Comparison of ENCODE assay signal across 17 cellular contexts in the genomic region with DNA sequence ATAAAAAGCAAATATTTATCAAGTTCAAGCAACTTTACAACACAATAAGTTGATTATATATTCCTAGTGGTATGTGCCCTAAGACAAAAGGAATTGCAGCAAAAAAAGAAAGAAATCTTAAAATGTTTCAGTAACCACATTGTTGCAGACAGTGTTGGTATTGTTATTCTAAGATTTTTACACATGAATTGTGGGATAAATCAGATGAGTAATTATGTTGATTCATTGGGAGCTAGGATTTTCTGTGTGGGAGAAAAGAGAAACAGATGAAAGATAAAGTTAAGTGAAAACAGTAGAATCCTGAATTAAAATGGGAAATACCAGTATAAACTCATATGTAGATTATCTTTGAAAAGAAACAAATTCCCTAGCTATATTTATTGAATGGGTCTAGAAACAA.
A peak's percentile ranks its signal among the peaks of the same experiment; 100 is the strongest.
DNase-seq lines count a peak whose midpoint lies in the region; ATAC-seq and TF ChIP-seq lines count a peak whose summit lies in the region.
"Had no signal": no experiment of that assay in that cellular context is flagged by ENCODE, and none has a peak within 500 bp of the region (broad histone marks: within the 10 kb centered on the region; RNA-seq: fewer than 3 reads in every experiment).

No MANE protein-coding gene starts in this region.

- dilution Hi-C loops in IMR-90 (cut with HindIII; ENCODE audit: low sequenced_read_pairs, unreplicated experiment): no loop called here

- no peaks in the 10 kb centered on the region for H3K9me3 ChIP-seq in IMR-90 (ENCODE audit: control insufficient read depth, insufficient read depth, low read length)
- H3K9me3 ChIP-seq: pancreas, testis had no signal

- H4K91ac ChIP-seq in IMR-90 (ENCODE audit: insufficient read depth, low read depth, low read length): no peak overlapping the region

- no peak overlapping the region for H2AK9ac ChIP-seq in IMR-90 (replicated peaks; ENCODE audit: low read depth, low read length, poor library complexity)

- H3K27me3 ChIP-seq in IMR-90 (ENCODE audit: control insufficient read depth, insufficient read depth, low read length): no peaks in the 10 kb centered on the region
- H3K27me3 ChIP-seq: pancreas, testis had no signal

- CTCF ChIA-PET in IMR-90 (lab: Yijun Ruan, JAX): no interaction called here

- DNase-seq in AG10803 (ENCODE audit: low read depth) (peak; percentile 78), IMR-90 (peak; percentile 66), dedifferentiated amniotic fluid mesenchymal stem cell (ENCODE audit: extremely low spot score) (peak; percentile 77), kidney tubule cell (ENCODE audit: low spot score) (peak; percentile 58), NCI-H187 (lab: John Stamatoyannopoulos, UW) (no peak)
- no peak for DNase-seq in effector CD8-positive, alpha-beta T cell (lab: John Stamatoyannopoulos, UW)
- DNase-seq in naive thymus-derived CD8-positive, alpha-beta T cell: no peak
- DNase-seq in activated CD4-positive, alpha-beta T cell treated with anti-CD3 and anti-CD28 coated beads for 48 hours: no peak
- DNase-seq: activated CD4-positive, alpha-beta T cell treated with anti-CD3 and anti-CD28 coated beads for 1 hour; activated naive CD8-positive, alpha-beta T cell treated with anti-CD3 and anti-CD28 coated beads for 36 hours; DMS153; NCI-H524 treated with DMSO at 0.1 percent for 48 hours; pancreas; testis had no signal

- H3K18ac ChIP-seq in IMR-90 (ENCODE audit: low read depth, low read length): no peak overlapping the region

- H3K4me3 Mint-ChIP-seq in naive thymus-derived CD8-positive, alpha-beta T cell: no peak overlapping the region
- H3K4me3 Mint-ChIP-seq: activated naive CD8-positive, alpha-beta T cell treated with anti-CD3 and anti-CD28 coated beads for 36 hours; B cell had no signal

- H4K5ac ChIP-seq in IMR-90 (ENCODE audit: low read depth, low read length): no peak overlapping the region

- TF ChIP-seq CTCF in AG10803 (conservative IDR thresholded peaks at IDR 0.05; ENCODE audit: low read length) (no peak), IMR-90 (conservative IDR thresholded peaks at IDR 0.05; ENCODE audit: low read depth, low read length) (no peak)

- TF ChIP-seq RAD21 in IMR-90 (IDR thresholded peaks at IDR 0.05; ENCODE audit: low read length): no peak

- BruUV-seq in IMR-90 (replicated peaks; lab: Mats Ljungman, UMichigan): no TSS peak

- H3K9ac ChIP-seq in IMR-90 (ENCODE audit: low read depth, low read length): no peak overlapping the region

- H4K8ac ChIP-seq in IMR-90 (ENCODE audit: low read depth in 2 of 2, low read length in 2 of 2): no peak overlapping the region

- no peak overlapping the region for H3K56ac ChIP-seq in IMR-90 (ENCODE audit: extremely low read depth, insufficient read depth, low read length)

- no peak overlapping the region for H2AFZ ChIP-seq in IMR-90 (replicated peaks; ENCODE audit: low read length, poor library complexity)

- H3K9me1 ChIP-seq in IMR-90 (ENCODE audit: insufficient read depth, low read length): no peaks in the 10 kb centered on the region

- no peaks in the 10 kb centered on the region for H3K36me3 Mint-ChIP-seq in naive thymus-derived CD8-positive, alpha-beta T cell
- H3K36me3 Mint-ChIP-seq: activated naive CD8-positive, alpha-beta T cell treated with anti-CD3 and anti-CD28 coated beads for 36 hours had no signal

- no peak overlapping the region for H3K27ac Mint-ChIP-seq in naive thymus-derived CD8-positive, alpha-beta T cell
- H3K27ac Mint-ChIP-seq: activated naive CD8-positive, alpha-beta T cell treated with anti-CD3 and anti-CD28 coated beads for 36 hours; B cell had no signal

- no peaks in the 10 kb centered on the region for H3K36me3 ChIP-seq in IMR-90 (ENCODE audit: control insufficient read depth, insufficient read depth, low read length)
- H3K36me3 ChIP-seq: pancreas had no signal

- no peak for TF ChIP-seq POLR2A in IMR-90 (IDR thresholded peaks at IDR 0.05; ENCODE audit: low read depth, low read length)

- no peak overlapping the region for H2BK20ac ChIP-seq in IMR-90 (ENCODE audit: low read depth, low read length)

- H3K79me1 ChIP-seq in IMR-90 (ENCODE audit: low read depth in 1 of 2, low read length in 2 of 2): no peaks in the 10 kb centered on the region

- no peak overlapping the region for H3K4me2 ChIP-seq in IMR-90 (ENCODE audit: low read depth, low read length)

- POLR2A ChIA-PET in IMR-90 (lab: Charles Lee; ENCODE audit: unreplicated experiment): no interaction called here
- POLR2A ChIA-PET in naive thymus-derived CD8-positive, alpha-beta T cell (lab: Charles Lee): no interaction called here

- no peak overlapping the region for H2BK5ac ChIP-seq in IMR-90 (ENCODE audit: low read depth, low read length, poor library complexity, severe bottlenecking)

- no peaks in the 10 kb centered on the region for H3K4me1 ChIP-seq in IMR-90 (ENCODE audit: control insufficient read depth, insufficient read depth, low read length)
- H3K4me1 ChIP-seq: pancreas, testis had no signal

- intact Hi-C loops in IMR-90 (cut with micrococcal nuclease): no loop called here

- H3K9me3 Mint-ChIP-seq in naive thymus-derived CD8-positive, alpha-beta T cell: no peaks in the 10 kb centered on the region
- H3K9me3 Mint-ChIP-seq: activated naive CD8-positive, alpha-beta T cell treated with anti-CD3 and anti-CD28 coated beads for 36 hours had no signal

- no peak overlapping the region for H3K4ac ChIP-seq in IMR-90 (ENCODE audit: low read depth, low read length)

- H4K20me1 ChIP-seq in IMR-90 (ENCODE audit: insufficient read depth, low read length): no peaks in the 10 kb centered on the region

- no peak for ATAC-seq in IMR-90 (ENCODE audit: low read depth)
- no peak for ATAC-seq in naive thymus-derived CD8-positive, alpha-beta T cell
- ATAC-seq: esophagus mucosa, pancreas had no signal

- H2AK5ac ChIP-seq in IMR-90 (ENCODE audit: low read depth, low read length): no peak overlapping the region

- in situ Hi-C loops in IMR-90 (cut with MboI; ENCODE audit: low sequenced_read_pairs): no loop called here

- H3K4me3 ChIP-seq in AG10803 (ENCODE audit: low read length) (no peak overlapping the region), IMR-90 (ENCODE audit: insufficient read depth, low read depth, low read length) (no peak overlapping the region)
- H3K4me3 ChIP-seq: coronary artery, pancreas, testis had no signal

- H3K27me3 Mint-ChIP-seq in naive thymus-derived CD8-positive, alpha-beta T cell: peaks cover 0 to 6% (median 0%) of the 10 kb centered on the region in 5 donors
- H3K27me3 Mint-ChIP-seq: B cell had no signal

- no peak overlapping the region for H2BK15ac ChIP-seq in IMR-90 (ENCODE audit: low read depth, low read length)

- H3K23ac ChIP-seq in IMR-90 (ENCODE audit: low read depth, low read length): no peak overlapping the region

- no peak overlapping the region for H3K27ac ChIP-seq in IMR-90 (ENCODE audit: insufficient read depth, low read length)
- H3K27ac ChIP-seq: coronary artery, pancreas, testis had no signal

- peaks cover 0 to 4% (median under 1%) of the 10 kb centered on the region in 4 donors for H3K4me1 Mint-ChIP-seq in naive thymus-derived CD8-positive, alpha-beta T cell
- H3K4me1 Mint-ChIP-seq: activated naive CD8-positive, alpha-beta T cell treated with anti-CD3 and anti-CD28 coated beads for 36 hours; B cell had no signal

- H3K14ac ChIP-seq in IMR-90 (replicated peaks; ENCODE audit: low read depth, low read length): no peak overlapping the region

- no peak overlapping the region for H2BK120ac ChIP-seq in IMR-90 (ENCODE audit: low read depth, low read length)

TF ChIP-seq in IMR-90, 13 proteins besides CTCF, POLR2A, EP300 and RAD21:
- TF ChIP-seq CEBPB (IDR thresholded peaks at IDR 0.05; ENCODE audit: low read depth, low read length): no peak
- TF ChIP-seq RFX5 (IDR thresholded peaks at IDR 0.05; ENCODE audit: low read depth, low read length): no peak
- TF ChIP-seq MAZ (IDR thresholded peaks at IDR 0.05; ENCODE audit: borderline replicate concordance, low read depth, low read length): no peak
- TF ChIP-seq RCOR1 (IDR thresholded peaks at IDR 0.05; ENCODE audit: insufficient replicate concordance, low read length): no peak
- TF ChIP-seq MAFK (IDR thresholded peaks at IDR 0.05; ENCODE audit: low read depth, low read length): no peak
- TF ChIP-seq SMC3 (IDR thresholded peaks at IDR 0.05; ENCODE audit: low read depth, low read length): no peak
- no peak for TF ChIP-seq MXI1 (IDR thresholded peaks at IDR 0.05; ENCODE audit: borderline replicate concordance, low read depth, low read length)
- TF ChIP-seq, protein P1, sequence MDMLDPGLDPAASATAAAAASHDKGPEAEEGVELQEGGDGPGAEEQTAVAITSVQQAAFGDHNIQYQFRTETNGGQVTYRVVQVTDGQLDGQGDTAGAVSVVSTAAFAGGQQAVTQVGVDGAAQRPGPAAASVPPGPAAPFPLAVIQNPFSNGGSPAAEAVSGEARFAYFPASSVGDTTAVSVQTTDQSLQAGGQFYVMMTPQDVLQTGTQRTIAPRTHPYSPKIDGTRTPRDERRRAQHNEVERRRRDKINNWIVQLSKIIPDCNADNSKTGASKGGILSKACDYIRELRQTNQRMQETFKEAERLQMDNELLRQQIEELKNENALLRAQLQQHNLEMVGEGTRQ (IDR thresholded peaks at IDR 0.05; ENCODE audit: low read depth, low read length): no peak
- no peak for TF ChIP-seq CHD1 (IDR thresholded peaks at IDR 0.05; ENCODE audit: low read depth, low read length)
- TF ChIP-seq NFE2L2 (IDR thresholded peaks at IDR 0.05; ENCODE audit: low read depth, low read length): no peak
- TF ChIP-seq BHLHE40 (IDR thresholded peaks at IDR 0.05; ENCODE audit: low read depth, low read length): no peak

Comparison
In these comparisons a context has a peak if more than half of its experiments do, and no peak if none do; other contexts are left out.
1. DNase-seq: peak in AG10803 (single experiment), IMR-90 (single experiment), dedifferentiated amniotic fluid mesenchymal stem cell (single experiment) and kidney tubule cell (single experiment); none in NCI-H187 (0 of 2), effector CD8-positive, alpha-beta T cell (single experiment), naive thymus-derived CD8-positive, alpha-beta T cell (0 of 10) and activated CD4-positive, alpha-beta T cell treated with anti-CD3 and anti-CD28 coated beads for 48 hours (single experiment).